32 cellular contexts compared by ENCODE assay signal in genomic region chr4:39433878-39434492, GRCh38. TPM values are rescaled to one million over a fixed set of nuclear protein-coding genes. Genes with fewer than 3 reads are reported as not detected.
"Had no signal": no experiment of that assay in that cellular context is flagged by ENCODE, and none has a peak within 500 bp of the region (broad histone marks: within the 10 kb centered on the region; RNA-seq: fewer than 3 reads in every experiment).

No MANE protein-coding gene starts in this region.

- H3K9me3 ChIP-seq: colonic mucosa, gastroesophageal sphincter, heart left ventricle, left ventricle myocardium inferior, lower lobe of right lung, psoas muscle, spleen, thoracic aorta, tibial nerve, upper lobe of left lung, uterus had no signal

- FAIRE-seq: islet of Langerhans had no signal

- H2AFZ ChIP-seq: hepatocyte had no signal

- DNase-seq: colonic mucosa; effector CD8-positive, alpha-beta T cell; endodermal cell; foreskin keratinocyte; heart left ventricle; left cardiac atrium; left ventricle myocardium inferior; lower lobe of right lung; naive thymus-derived CD8-positive, alpha-beta T cell; nephron progenitor cell; nucleus accumbens; psoas muscle; right cardiac atrium; spleen; stimulated activated CD4-positive, alpha-beta T cell treated with anti-CD3 and anti-CD28 coated beads, Interleukin-4, amount 100 ng/mL, for 4 hours; stimulated activated naive CD8-positive, alpha-beta T cell treated with anti-CD3 and anti-CD28 coated beads, Interleukin-15, Interleukin-2, amounts not matched to agents 100 U/mL and 50 U/mL, for 24 hours; upper lobe of left lung; uterus had no signal

- H3K4me1 Mint-ChIP-seq: naive thymus-derived CD8-positive, alpha-beta T cell; stimulated activated memory B cell treated with anti-CD40 and anti-IgM and Interleukin-4, amounts not matched to agents 10 μg/mL and 1 μg/mL and 100 μg/mL, for 72 hours had no signal

- H3K27me3 Mint-ChIP-seq: naive thymus-derived CD8-positive, alpha-beta T cell; stimulated activated memory B cell treated with anti-CD40 and anti-IgM and Interleukin-4, amounts not matched to agents 10 μg/mL and 1 μg/mL and 100 μg/mL, for 72 hours had no signal

- ATAC-seq: esophagus mucosa; foreskin keratinocyte; gastroesophageal sphincter; heart left ventricle; left cardiac atrium; lower lobe of right lung; naive thymus-derived CD8-positive, alpha-beta T cell; psoas muscle; right cardiac atrium; stimulated activated memory B cell treated with anti-CD40 and anti-IgM and Interleukin-4, amounts not matched to agents 10 μg/mL and 1 μg/mL and 100 μg/mL, for 72 hours; stimulated activated naive CD8-positive, alpha-beta T cell treated with anti-CD3 and anti-CD28 coated beads, Interleukin-15, Interleukin-2, amounts not matched to agents 100 U/mL and 50 U/mL, for 24 hours had no signal

- H3K27ac Mint-ChIP-seq: dendritic cell treated with granulocyte-macrophage colony-stimulating factor and Interleukin-4, amounts not matched to agents 40 ng/mL and 50 ng/mL, for 4 days; endodermal cell; naive thymus-derived CD8-positive, alpha-beta T cell; nephron progenitor cell; stimulated activated memory B cell treated with anti-CD40 and anti-IgM and Interleukin-4, amounts not matched to agents 10 μg/mL and 1 μg/mL and 100 μg/mL, for 72 hours had no signal

- H3K4me3 Mint-ChIP-seq: dendritic cell treated with granulocyte-macrophage colony-stimulating factor and Interleukin-4, amounts not matched to agents 40 ng/mL and 50 ng/mL, for 4 days; endodermal cell; naive thymus-derived CD8-positive, alpha-beta T cell; nephron progenitor cell; stimulated activated memory B cell treated with anti-CD40 and anti-IgM and Interleukin-4, amounts not matched to agents 10 μg/mL and 1 μg/mL and 100 μg/mL, for 72 hours had no signal

- H3K27ac ChIP-seq: colonic mucosa, epithelial cell of prostate, foreskin keratinocyte, gastroesophageal sphincter, heart left ventricle, hepatocyte, left ventricle myocardium inferior, lower lobe of right lung, psoas muscle, skin epidermis, spleen, thoracic aorta, tibial nerve, upper lobe of left lung, uterus had no signal

- H3K36me3 ChIP-seq: colonic mucosa, gastroesophageal sphincter, heart left ventricle, left ventricle myocardium inferior, lower lobe of right lung, spleen, thoracic aorta, tibial nerve, upper lobe of left lung, uterus had no signal

- H3K4me3 ChIP-seq: colonic mucosa, gastroesophageal sphincter, heart left ventricle, hepatocyte, left ventricle myocardium inferior, lower lobe of right lung, psoas muscle, skin epidermis, spleen, thoracic aorta, tibial nerve, upper lobe of left lung, uterus had no signal

- H3K27me3 ChIP-seq: colonic mucosa, gastroesophageal sphincter, hepatocyte, spleen, tibial nerve, upper lobe of left lung, uterus had no signal

- H3K9me3 Mint-ChIP-seq: dendritic cell treated with granulocyte-macrophage colony-stimulating factor and Interleukin-4, amounts not matched to agents 40 ng/mL and 50 ng/mL, for 4 days; endodermal cell; naive thymus-derived CD8-positive, alpha-beta T cell; nephron progenitor cell; stimulated activated memory B cell treated with anti-CD40 and anti-IgM and Interleukin-4, amounts not matched to agents 10 μg/mL and 1 μg/mL and 100 μg/mL, for 72 hours had no signal

- H3K36me3 Mint-ChIP-seq: naive thymus-derived CD8-positive, alpha-beta T cell; stimulated activated memory B cell treated with anti-CD40 and anti-IgM and Interleukin-4, amounts not matched to agents 10 μg/mL and 1 μg/mL and 100 μg/mL, for 72 hours had no signal

- H3K79me2 ChIP-seq: hepatocyte had no signal

- H3K4me2 ChIP-seq: hepatocyte had no signal

- H3K4me1 ChIP-seq: colonic mucosa, foreskin keratinocyte, gastroesophageal sphincter, heart left ventricle, left ventricle myocardium inferior, lower lobe of right lung, psoas muscle, spleen, tibial nerve, upper lobe of left lung, uterus had no signal

RNA-seq across cellular contexts. Expression of gene KLB, which starts 27.3 kb away (rescaled TPM):
- total RNA-seq: fibroblast of lung, foreskin keratinocyte, left ventricle myocardium inferior, myocyte, osteocyte, renal cortical epithelial cell, thoracic aorta had no signal
- polyA plus RNA-seq: fibroblast of lung, spleen had no signal
